In genomic region chr10:104331208-104331838, GRCh38 we compare ENCODE assay signal across 8 cellular contexts. TPM values are rescaled to one million over a fixed set of nuclear protein-coding genes. Genes with fewer than 3 reads are reported as not detected.
DNase-seq lines count a peak whose midpoint lies in the region; ATAC-seq and TF ChIP-seq lines count a peak whose summit lies in the region.

No MANE protein-coding gene starts in this region.

- H3K9me3 ChIP-seq in HUES64 (ENCODE audit: insufficient read depth, low read depth, low read length) = no peaks in the 10 kb centered on the region
- H3K9me3 ChIP-seq in T-helper 17 cell (ENCODE audit: control insufficient read depth, low read length, poor library complexity, severe bottlenecking) = no peaks in the 10 kb centered on the region
- no peaks in the 10 kb centered on the region for H3K9me3 ChIP-seq in heart left ventricle

- H3K27me3 ChIP-seq in HUES64 (ENCODE audit: insufficient read depth, low read length) = no peaks in the 10 kb centered on the region
- no peaks in the 10 kb centered on the region for H3K27me3 ChIP-seq in heart left ventricle
- no peaks in the 10 kb centered on the region for H3K27me3 ChIP-seq in rectal smooth muscle tissue (ENCODE audit: control insufficient read depth, insufficient read depth, low read length)

- no peak for TF ChIP-seq CTCF in heart left ventricle (IDR thresholded peaks at IDR 0.05)

- in situ Hi-C loops in KBM-7 (cut with MboI; ENCODE audit: low pct_unique_long_range_greater_than_20kb, low sequenced_read_pairs) = no loop called here

- H3K36me3 Mint-ChIP-seq in T-helper 17 cell (ENCODE audit: low read depth) = peaks cover 2% of the 10 kb centered on the region

- DNase-seq in T-helper 17 cell (no peak), heart left ventricle (peak in 4 of 5 donors; percentile 61 to 84 (median 74)), NCI-H446 (lab: John Stamatoyannopoulos, UW) (no peak), KBM-7 (no peak), NCI-H446 treated with DMSO at 0.1 percent for 48 hours (lab: John Stamatoyannopoulos, UW) (no peak)

- H3K4me1 Mint-ChIP-seq in T-helper 17 cell = peaks cover 69% of the 10 kb centered on the region

- H3K27ac ChIP-seq in HUES64 (ENCODE audit: low read depth, low read length) = peak overlapping the region; percentile 79
- peak overlapping the region; percentile 89 to 100 (median 99) for H3K27ac ChIP-seq in heart left ventricle
- peak overlapping the region; percentile 87 for H3K27ac ChIP-seq in rectal smooth muscle tissue (ENCODE audit: low read depth, low read length)

- H3K4me3 ChIP-seq in HUES64 (ENCODE audit: low read length) (peak overlapping the region; percentile 10; the same call in 1 of the 2 replicates), heart left ventricle (peak overlapping the region in 6 of 12 donors; percentile 2 to 42 (median 18)), rectal smooth muscle tissue (ENCODE audit: low read length) (peak overlapping the region; percentile 24)

- peak overlapping the region; percentile 96 for H3K27ac Mint-ChIP-seq in T-helper 17 cell

- no peak overlapping the region for H3K4me3 Mint-ChIP-seq in T-helper 17 cell

- H3K4me1 ChIP-seq in HUES64 (ENCODE audit: insufficient read depth, low read length) = peaks cover 81% of the 10 kb centered on the region
- H3K4me1 ChIP-seq in heart left ventricle = peaks cover 47 to 100% (median 99%) of the 10 kb centered on the region in 12 donors
- peaks cover 76% of the 10 kb centered on the region for H3K4me1 ChIP-seq in rectal smooth muscle tissue (ENCODE audit: control insufficient read depth, insufficient read depth, low read length)

- H3K27me3 Mint-ChIP-seq in T-helper 17 cell = no peaks in the 10 kb centered on the region

- intact Hi-C loops in heart left ventricle (cut with DNase I) = no loop called here

- no peaks in the 10 kb centered on the region for H3K36me3 ChIP-seq in HUES64 (ENCODE audit: insufficient read depth, low read length)
- peaks cover 0 to 12% (median 0%) of the 10 kb centered on the region in 9 donors for H3K36me3 ChIP-seq in heart left ventricle
- no peaks in the 10 kb centered on the region for H3K36me3 ChIP-seq in rectal smooth muscle tissue (ENCODE audit: control insufficient read depth, insufficient read depth, low read length)

- peak in 1 of 2 donors; percentile 48 for TF ChIP-seq POLR2A in heart left ventricle (IDR thresholded peaks at IDR 0.05)

- H3K9ac ChIP-seq in HUES64 (ENCODE audit: low read depth, low read length) (peak overlapping the region; percentile 46; the same call in 1 of the 2 replicates), rectal smooth muscle tissue (ENCODE audit: low read length) (no peak overlapping the region)

- WGBS in HUES64 = 26% methylated on average over 9 of the region's 9 CpGs
- WGBS in heart left ventricle, 4 donors = 0 to 18% (median 7%) methylated on average over 6 to 9 of the region's 9 CpGs

- ATAC-seq in T-helper 17 cell (no peak), heart left ventricle (peak; percentile 25 to 52 (median 42)), GM19324 (IDR thresholded peaks at IDR 0.05; ENCODE audit: low FRiP score, unreplicated experiment) (no peak)

RNA-seq across cellular contexts. Expression of gene ITPRIP, which starts 6.9 kb away (rescaled TPM):
- 13.1 TPM for polyA plus RNA-seq in HUES64 (2013, experiment 1 of 2)
- polyA plus RNA-seq in HUES64 (2013, experiment 2 of 2) = 11.5 TPM
- total RNA-seq in T-helper 17 cell (10 to 100 TPM; 30.6 to 47.1 TPM), heart left ventricle (10 to 100 TPM; 18.4 to 90.2 (median 27.7) TPM)
- polyA plus RNA-seq in heart left ventricle = 10 to 100 TPM; 19.3 to 70.0 TPM

RNA-seq across cellular contexts. Expression of gene CFAP58, which starts 22.3 kb away (rescaled TPM):
- 0.45 TPM for polyA plus RNA-seq in HUES64 (2013, experiment 1 of 2)
- polyA plus RNA-seq in HUES64 (2013, experiment 2 of 2) = 0.57 TPM
- total RNA-seq in T-helper 17 cell (not detected), heart left ventricle (1 to 10 TPM; 1.2 to 4.9 (median 3.2) TPM)
- polyA plus RNA-seq in heart left ventricle = 1 to 10 TPM in 1 of 2 donors, under 1 TPM in 1; 0.62 to 2.2 TPM

Comparison
In these comparisons a context has a peak if more than half of its experiments do, and no peak if none do; other contexts are left out.
1. ATAC-seq: peak in heart left ventricle (4 of 4); none in T-helper 17 cell (single experiment) and GM19324 (single experiment).
2. DNase-seq: peak in heart left ventricle (4 of 5); none in T-helper 17 cell (0 of 3), NCI-H446 (0 of 2), KBM-7 (single experiment) and NCI-H446 treated with DMSO at 0.1 percent for 48 hours (single experiment).
3. Peak in every context shown above with its lines, with median percentiles within 50 percentile points of each other: H3K27ac ChIP-seq.